Comparison of ENCODE assay signal across 18 cellular contexts in genomic region chr10:78190051-78190450, GRCh38.
"Had no signal": no experiment of that assay in that cellular context is flagged by ENCODE, and none has a peak within 500 bp of the region (broad histone marks: within the 10 kb centered on the region; RNA-seq: fewer than 3 reads in every experiment).

No MANE protein-coding gene starts in this region.

- H3K27me3 ChIP-seq: ascending aorta, right atrium auricular region, transverse colon had no signal

- H3K36me3 ChIP-seq: ascending aorta, prostate gland, right atrium auricular region, transverse colon had no signal

- ATAC-seq: activated T-cell treated with anti-CD3 and anti-CD28 coated beads, Interleukin-2, amount 50 U/mL, for 72 hours had no signal

- FAIRE-seq: frontal cortex, keratinocyte, TTC549 had no signal

- H3K4me3 ChIP-seq: ascending aorta, coronary artery, prostate gland, right atrium auricular region, transverse colon had no signal

- DNase-seq: activated CD4-positive, alpha-beta T cell treated with anti-CD3 and anti-CD28 coated beads, Interleukin-2, amount 50 U/mL, for 1 hour; activated CD8-positive, alpha-beta memory T cell treated with anti-CD3 and anti-CD28 coated beads for 24 hours; activated CD8-positive, alpha-beta memory T cell treated with anti-CD3 and anti-CD28 coated beads, Interleukin-2, amount 50 U/mL, for 48 hours; activated effector memory CD4-positive, alpha-beta T cell treated with anti-CD3 and anti-CD28 coated beads, Interleukin-2, amount 50 U/mL, for 16 hours; activated T-cell treated with anti-CD3 and anti-CD28 coated beads, Interleukin-2, amount 50 U/mL, for 72 hours; erythroblast; head of caudate nucleus; midbrain; stimulated activated CD4-positive, alpha-beta T cell treated with anti-CD3 and anti-CD28 coated beads, Interleukin-2, amount 100 ng/mL, for 24 hours; T-helper 2 cell; transverse colon had no signal
